Comparison of ENCODE assay signal across 9 cellular contexts in the genomic region with DNA sequence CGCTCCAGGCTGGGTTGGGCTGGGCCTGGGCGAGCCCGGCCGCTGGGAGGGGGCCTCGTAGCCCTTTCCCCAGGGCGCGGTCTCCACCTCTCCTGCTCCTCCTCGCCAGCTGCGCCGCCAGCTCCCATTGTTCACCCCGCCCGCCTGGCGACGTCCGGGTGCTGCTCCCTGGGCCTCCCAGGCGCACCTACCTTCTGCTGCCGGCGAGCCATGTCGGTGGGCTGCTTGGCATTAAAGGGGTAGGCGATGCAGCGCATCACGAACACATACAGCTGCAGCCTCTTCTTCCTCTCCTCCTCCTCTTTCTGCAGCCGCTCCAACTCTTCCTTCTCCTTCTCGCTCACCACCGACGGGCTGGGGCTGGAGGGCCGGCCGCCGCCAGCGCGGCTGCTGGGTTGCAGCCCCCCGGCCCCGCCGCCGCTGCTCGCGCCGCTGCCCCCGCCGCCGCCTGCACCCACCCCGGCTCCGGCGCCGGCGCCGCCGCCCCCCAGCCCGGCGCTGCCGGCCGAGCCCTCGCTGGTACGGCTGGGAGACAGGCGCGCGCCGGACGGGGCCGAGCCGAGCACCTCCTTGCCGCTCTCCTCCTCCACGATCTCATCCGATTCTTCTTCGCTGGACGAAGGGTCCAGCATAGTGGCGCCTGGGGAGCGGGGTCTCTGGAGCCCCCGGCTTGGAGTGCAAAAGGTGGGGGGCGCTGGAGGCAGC. TPM values are rescaled to one million over a fixed set of nuclear protein-coding genes. Genes with fewer than 3 reads are reported as not detected.
A peak's percentile ranks its signal among the peaks of the same experiment; 100 is the strongest.
DNase-seq lines count a peak whose midpoint lies in the region; ATAC-seq and TF ChIP-seq lines count a peak whose summit lies in the region.
"Had no signal": no experiment of that assay in that cellular context is flagged by ENCODE, and none has a peak within 500 bp of the region (broad histone marks: within the 10 kb centered on the region; RNA-seq: fewer than 3 reads in every experiment).

No MANE protein-coding gene starts in this region.

- H3K9me3 Mint-ChIP-seq in progenitor cell of endocrine pancreas (ENCODE audit: low read depth): no peaks in the 10 kb centered on the region

- H3K27me3 Mint-ChIP-seq in progenitor cell of endocrine pancreas: no peaks in the 10 kb centered on the region

- peak overlapping the region; percentile 89 for H3K27ac Mint-ChIP-seq in progenitor cell of endocrine pancreas
- H3K27ac Mint-ChIP-seq: naive thymus-derived CD8-positive, alpha-beta T cell had no signal

- TF ChIP-seq CTCF in fibroblast of villous mesenchyme (IDR thresholded peaks at IDR 0.05; ENCODE audit: insufficient read depth, low read depth, low read length) (no peak), progenitor cell of endocrine pancreas (IDR thresholded peaks at IDR 0.05; ENCODE audit: unreplicated experiment) (no peak)

- H3K4me3 Mint-ChIP-seq in progenitor cell of endocrine pancreas (ENCODE audit: low read depth): peak overlapping the region; percentile 92

- peaks cover 25% of the 10 kb centered on the region for H3K4me1 Mint-ChIP-seq in progenitor cell of endocrine pancreas (ENCODE audit: low read depth)

- peak; percentile 35 for ATAC-seq in GM19035 (IDR thresholded peaks at IDR 0.05; ENCODE audit: unreplicated experiment)
- ATAC-seq: naive thymus-derived CD8-positive, alpha-beta T cell had no signal

- no peaks in the 10 kb centered on the region for H3K36me3 Mint-ChIP-seq in progenitor cell of endocrine pancreas (ENCODE audit: insufficient read depth)

- DNase-seq in NCI-H345 treated with DMSO at 0.1 percent for 48 hours (lab: John Stamatoyannopoulos, UW; ENCODE audit: unreplicated experiment) (peak; percentile 48), fibroblast of villous mesenchyme (ENCODE audit: low read depth) (no peak), progenitor cell of endocrine pancreas (ENCODE audit: low spot score, unreplicated experiment) (peak; percentile 56), ureter (ENCODE audit: low spot score) (no peak), occipital lobe (lab: John Stamatoyannopoulos, UW) (no peak), amniotic stem cell (lab: John Stamatoyannopoulos, UW) (no peak), HUDEP-2 (lab: John Stamatoyannopoulos, UW; ENCODE audit: unreplicated experiment in 76 of 76) (no peak)
- DNase-seq: naive thymus-derived CD8-positive, alpha-beta T cell had no signal

- H3K4me3 ChIP-seq in fibroblast of villous mesenchyme (ENCODE audit: low read depth, low read length): peak overlapping the region; percentile 42

RNA-seq across cellular contexts. Expression of a gene that starts 0.7 kb away (rescaled TPM):
- total RNA-seq in fibroblast of villous mesenchyme (1.6 TPM in 1 of 2 replicates, not detected in the other), progenitor cell of endocrine pancreas (145 and 149 TPM in 2 replicates), ureter (1.1 TPM), occipital lobe (206 TPM)
- total RNA-seq: naive thymus-derived CD8-positive, alpha-beta T cell had no signal

Comparison
In these comparisons a context has a peak if more than half of its experiments do, and no peak if none do; other contexts are left out.
1. DNase-seq: peak in NCI-H345 treated with DMSO at 0.1 percent for 48 hours (single experiment) and progenitor cell of endocrine pancreas (single experiment); none in fibroblast of villous mesenchyme (single experiment), ureter (single experiment), occipital lobe (single experiment), amniotic stem cell (single experiment) and HUDEP-2 (0 of 76).
2. RNA of a gene that starts 0.7 kb away (total RNA-seq): 206 TPM in occipital lobe (single experiment) and 145 to 149 TPM in progenitor cell of endocrine pancreas; 1.1 TPM in ureter (single experiment) and 1.6 TPM in fibroblast of villous mesenchyme; every median in the first group is over 10 times any median in the second.